Comparison of ENCODE assay signal across 9 cellular contexts in genomic region chr10:70355234-70356021, GRCh38. TPM values are rescaled to one million over a fixed set of nuclear protein-coding genes. Genes with fewer than 3 reads are reported as not detected.
DNase-seq lines count a peak whose midpoint lies in the region; ATAC-seq and TF ChIP-seq lines count a peak whose summit lies in the region.
"Had no signal": no experiment of that assay in that cellular context is flagged by ENCODE, and none has a peak within 500 bp of the region (broad histone marks: within the 10 kb centered on the region; RNA-seq: fewer than 3 reads in every experiment).

No MANE protein-coding gene starts in this region.

- H3K4me1 ChIP-seq in CD4-positive, alpha-beta memory T cell (ENCODE audit: insufficient read depth, low read length), result peaks cover 11% of the 10 kb centered on the region
- H3K4me1 ChIP-seq in SJCRH30, result no peaks in the 10 kb centered on the region

- POLR2A ChIA-PET in CD4-positive, alpha-beta memory T cell (lab: Charles Lee; ENCODE audit: partially characterized antibody), result no interaction called here

- H3K4me3 ChIP-seq in CD4-positive, alpha-beta memory T cell (ENCODE audit: low read length in 2 of 2), result no peak overlapping the region
- no peak overlapping the region for H3K4me3 ChIP-seq in SJCRH30
- H3K4me3 ChIP-seq: thoracic aorta had no signal

- no peak overlapping the region for H3K27ac ChIP-seq in CD4-positive, alpha-beta memory T cell (ENCODE audit: low read depth, low read length)
- no peak overlapping the region for H3K27ac ChIP-seq in SJCRH30
- H3K27ac ChIP-seq: thoracic aorta had no signal

- ATAC-seq in GM19328 (IDR thresholded peaks at IDR 0.05; ENCODE audit: unreplicated experiment) (peak; percentile 59), HG03280 (IDR thresholded peaks at IDR 0.05; ENCODE audit: unreplicated experiment) (peak; percentile 52)
- ATAC-seq in stimulated activated naive B cell treated with anti-CD40 and anti-IgM and Interleukin-4, amounts not matched to agents 10 μg/mL and 1 μg/mL and 100 μg/mL, for 72 hours (replicated peaks), result peak; percentile 90 to 93

- peaks cover 0 to 3% of the 10 kb centered on the region in 2 donors for H3K27me3 Mint-ChIP-seq in CD4-positive, alpha-beta memory T cell
- peaks cover 3% of the 10 kb centered on the region for H3K27me3 Mint-ChIP-seq in activated T-helper 1 cell treated with anti-CD3 and anti-CD28 coated beads, Interleukin-12 subunit alpha, Interleukin-12 subunit beta, Interleukin-2, Interleukin-4 antibody, amounts not matched to agents 30 ng/mL and 10 ng/mL and 1 ng/mL, durations not matched to agents 14 hours and 24 hours and 36 hours (ENCODE audit: insufficient read depth)
- peaks cover 4 to 15% of the 10 kb centered on the region in 2 donors for H3K27me3 Mint-ChIP-seq in stimulated activated naive B cell treated with anti-CD40 and anti-IgM and Interleukin-4, amounts not matched to agents 10 μg/mL and 1 μg/mL and 100 μg/mL, for 72 hours
- H3K27me3 Mint-ChIP-seq in progenitor cell of endocrine pancreas, result no peaks in the 10 kb centered on the region

- TF ChIP-seq CTCF in progenitor cell of endocrine pancreas (IDR thresholded peaks at IDR 0.05; ENCODE audit: unreplicated experiment), result no peak

- no peaks in the 10 kb centered on the region for H3K9me3 ChIP-seq in CD4-positive, alpha-beta memory T cell (ENCODE audit: control insufficient read depth in 1 of 2, low read length in 2 of 2)
- H3K9me3 ChIP-seq in SJCRH30 (replicated peaks), result no peaks in the 10 kb centered on the region
- H3K9me3 ChIP-seq: thoracic aorta had no signal

- H3K4me3 Mint-ChIP-seq in CD4-positive, alpha-beta memory T cell, result peak overlapping the region; percentile 59 to 83 (median 71)
- H3K4me3 Mint-ChIP-seq in activated T-helper 1 cell treated with anti-CD3 and anti-CD28 coated beads, Interleukin-12 subunit alpha, Interleukin-12 subunit beta, Interleukin-2, Interleukin-4 antibody, amounts not matched to agents 30 ng/mL and 10 ng/mL and 1 ng/mL, durations not matched to agents 14 hours and 24 hours and 36 hours, result peak overlapping the region; percentile 74
- peak overlapping the region; percentile 73 to 82 for H3K4me3 Mint-ChIP-seq in stimulated activated naive B cell treated with anti-CD40 and anti-IgM and Interleukin-4, amounts not matched to agents 10 μg/mL and 1 μg/mL and 100 μg/mL, for 72 hours
- no peak overlapping the region for H3K4me3 Mint-ChIP-seq in progenitor cell of endocrine pancreas (ENCODE audit: low read depth)

- no peaks in the 10 kb centered on the region for H3K36me3 Mint-ChIP-seq in CD4-positive, alpha-beta memory T cell
- H3K36me3 Mint-ChIP-seq in activated T-helper 1 cell treated with anti-CD3 and anti-CD28 coated beads, Interleukin-12 subunit alpha, Interleukin-12 subunit beta, Interleukin-2, Interleukin-4 antibody, amounts not matched to agents 30 ng/mL and 10 ng/mL and 1 ng/mL, durations not matched to agents 14 hours and 24 hours and 36 hours (ENCODE audit: low read depth), result peaks cover 2% of the 10 kb centered on the region
- no peaks in the 10 kb centered on the region for H3K36me3 Mint-ChIP-seq in stimulated activated naive B cell treated with anti-CD40 and anti-IgM and Interleukin-4, amounts not matched to agents 10 μg/mL and 1 μg/mL and 100 μg/mL, for 72 hours
- no peaks in the 10 kb centered on the region for H3K36me3 Mint-ChIP-seq in progenitor cell of endocrine pancreas (ENCODE audit: insufficient read depth)

- no peaks in the 10 kb centered on the region for H3K9me3 Mint-ChIP-seq in CD4-positive, alpha-beta memory T cell
- H3K9me3 Mint-ChIP-seq in activated T-helper 1 cell treated with anti-CD3 and anti-CD28 coated beads, Interleukin-12 subunit alpha, Interleukin-12 subunit beta, Interleukin-2, Interleukin-4 antibody, amounts not matched to agents 30 ng/mL and 10 ng/mL and 1 ng/mL, durations not matched to agents 14 hours and 24 hours and 36 hours, result no peaks in the 10 kb centered on the region
- no peaks in the 10 kb centered on the region for H3K9me3 Mint-ChIP-seq in stimulated activated naive B cell treated with anti-CD40 and anti-IgM and Interleukin-4, amounts not matched to agents 10 μg/mL and 1 μg/mL and 100 μg/mL, for 72 hours
- H3K9me3 Mint-ChIP-seq in progenitor cell of endocrine pancreas (ENCODE audit: low read depth), result no peaks in the 10 kb centered on the region

- intact Hi-C loops in CD4-positive, alpha-beta memory T cell (cut with micrococcal nuclease), result no loop called here
- intact Hi-C loops in activated T-helper 1 cell treated with anti-CD3 and anti-CD28 coated beads, Interleukin-12 subunit alpha, Interleukin-12 subunit beta, Interleukin-2, Interleukin-4 antibody, amounts not matched to agents 30 ng/mL and 10 ng/mL and 1 ng/mL, durations not matched to agents 14 hours and 24 hours and 36 hours (cut with micrococcal nuclease), result loop anchor here (1.0 to 2.0 kb wide), 3 partner anchors 27 to 123 kb away; partner anchors contain the start of gene LRRC20

- CTCF ChIA-PET in CD4-positive, alpha-beta memory T cell (lab: Charles Lee; ENCODE audit: partially characterized antibody), result interaction anchor here (0.6 to 19.1 kb wide), 3 partner anchors 9 to 136 kb away, joined by 4 to 558 read pairs (median 28); no protein-coding TSS in a partner anchor

- H3K4me1 Mint-ChIP-seq in CD4-positive, alpha-beta memory T cell, result peaks cover 5 to 14% (median 8%) of the 10 kb centered on the region in 4 donors
- peaks cover 62% of the 10 kb centered on the region for H3K4me1 Mint-ChIP-seq in activated T-helper 1 cell treated with anti-CD3 and anti-CD28 coated beads, Interleukin-12 subunit alpha, Interleukin-12 subunit beta, Interleukin-2, Interleukin-4 antibody, amounts not matched to agents 30 ng/mL and 10 ng/mL and 1 ng/mL, durations not matched to agents 14 hours and 24 hours and 36 hours (ENCODE audit: low read depth)
- H3K4me1 Mint-ChIP-seq in stimulated activated naive B cell treated with anti-CD40 and anti-IgM and Interleukin-4, amounts not matched to agents 10 μg/mL and 1 μg/mL and 100 μg/mL, for 72 hours, result peaks cover 26 to 37% of the 10 kb centered on the region in 2 donors
- no peaks in the 10 kb centered on the region for H3K4me1 Mint-ChIP-seq in progenitor cell of endocrine pancreas (ENCODE audit: low read depth)

- no peaks in the 10 kb centered on the region for H3K27me3 ChIP-seq in CD4-positive, alpha-beta memory T cell (ENCODE audit: insufficient read depth, low read length)
- H3K27me3 ChIP-seq in SJCRH30, result no peaks in the 10 kb centered on the region

- no peak for DNase-seq in CD4-positive, alpha-beta memory T cell
- DNase-seq in activated T-helper 1 cell treated with anti-CD3 and anti-CD28 coated beads, Interleukin-12 subunit alpha, Interleukin-12 subunit beta, Interleukin-2, Interleukin-4 antibody, amounts not matched to agents 30 ng/mL and 10 ng/mL and 1 ng/mL, durations not matched to agents 14 hours and 24 hours and 36 hours (ENCODE audit: low spot score), result peak; percentile 38
- DNase-seq in stimulated activated naive B cell treated with anti-CD40 and anti-IgM and Interleukin-4, amounts not matched to agents 10 μg/mL and 1 μg/mL and 100 μg/mL, for 72 hours, result peak; percentile 64
- DNase-seq in progenitor cell of endocrine pancreas (ENCODE audit: low spot score, unreplicated experiment) (no peak), NCI-H187 (lab: John Stamatoyannopoulos, UW) (no peak), SJCRH30 (no peak)

- H3K27ac Mint-ChIP-seq in CD4-positive, alpha-beta memory T cell, result peak overlapping the region in 3 of 7 donors; percentile 8 to 64 (median 57)
- H3K27ac Mint-ChIP-seq in activated T-helper 1 cell treated with anti-CD3 and anti-CD28 coated beads, Interleukin-12 subunit alpha, Interleukin-12 subunit beta, Interleukin-2, Interleukin-4 antibody, amounts not matched to agents 30 ng/mL and 10 ng/mL and 1 ng/mL, durations not matched to agents 14 hours and 24 hours and 36 hours, result peak overlapping the region; percentile 76
- H3K27ac Mint-ChIP-seq in stimulated activated naive B cell treated with anti-CD40 and anti-IgM and Interleukin-4, amounts not matched to agents 10 μg/mL and 1 μg/mL and 100 μg/mL, for 72 hours, result peak overlapping the region; percentile 97
- H3K27ac Mint-ChIP-seq in progenitor cell of endocrine pancreas, result no peak overlapping the region

- H3K36me3 ChIP-seq in CD4-positive, alpha-beta memory T cell (ENCODE audit: insufficient read depth, low read length), result no peaks in the 10 kb centered on the region
- H3K36me3 ChIP-seq in SJCRH30, result no peaks in the 10 kb centered on the region
- H3K36me3 ChIP-seq: thoracic aorta had no signal

RNA-seq across cellular contexts. Expression of gene LRRC20, which starts 27.0 kb away (rescaled TPM):
- 1 to 10 TPM; 2.9 to 3.4 TPM for total RNA-seq in CD4-positive, alpha-beta memory T cell
- polyA plus RNA-seq in CD4-positive, alpha-beta memory T cell, result 1 to 10 TPM; 3.7 to 4.4 TPM
- 14.6 and 14.9 TPM in 2 replicates for total RNA-seq in activated T-helper 1 cell treated with anti-CD3 and anti-CD28 coated beads, Interleukin-12 subunit alpha, Interleukin-12 subunit beta, Interleukin-2, Interleukin-4 antibody, amounts not matched to agents 30 ng/mL and 10 ng/mL and 1 ng/mL, durations not matched to agents 14 hours and 24 hours and 36 hours
- total RNA-seq in progenitor cell of endocrine pancreas, result 16.7 and 19.6 TPM in 2 replicates
- total RNA-seq in SJCRH30 (2014; rRNA removed; shearing (Covaris generic)), result 4.3 and 5.2 TPM in 2 replicates

RNA-seq across cellular contexts. Expression of gene EIF4EBP2, which starts 48.5 kb away (rescaled TPM):
- 10 to 100 TPM; 54.5 to 56.9 TPM for total RNA-seq in CD4-positive, alpha-beta memory T cell
- polyA plus RNA-seq in CD4-positive, alpha-beta memory T cell, result 10 to 100 TPM; 67.7 to 83.9 TPM
- total RNA-seq in activated T-helper 1 cell treated with anti-CD3 and anti-CD28 coated beads, Interleukin-12 subunit alpha, Interleukin-12 subunit beta, Interleukin-2, Interleukin-4 antibody, amounts not matched to agents 30 ng/mL and 10 ng/mL and 1 ng/mL, durations not matched to agents 14 hours and 24 hours and 36 hours, result 36.6 and 37.7 TPM in 2 replicates
- 99.6 and 101 TPM in 2 replicates for total RNA-seq in progenitor cell of endocrine pancreas
- total RNA-seq in SJCRH30 (2014; rRNA removed; shearing (Covaris generic)), result 51.0 and 52.8 TPM in 2 replicates

Comparison
In these comparisons a context has a peak if more than half of its experiments do, and no peak if none do; other contexts are left out.
1. DNase-seq: peak in activated T-helper 1 cell treated with anti-CD3 and anti-CD28 coated beads, Interleukin-12 subunit alpha, Interleukin-12 subunit beta, Interleukin-2, Interleukin-4 antibody, amounts not matched to agents 30 ng/mL and 10 ng/mL and 1 ng/mL, durations not matched to agents 14 hours and 24 hours and 36 hours (single experiment) and stimulated activated naive B cell treated with anti-CD40 and anti-IgM and Interleukin-4, amounts not matched to agents 10 μg/mL and 1 μg/mL and 100 μg/mL, for 72 hours (single experiment); none in CD4-positive, alpha-beta memory T cell (0 of 5), progenitor cell of endocrine pancreas (single experiment), NCI-H187 (0 of 2) and SJCRH30 (0 of 2).
2. Peak in every context shown above with its lines, with median percentiles within 50 percentile points of each other: ATAC-seq.